ENCODE assay signal across 8 cellular contexts in genomic region chr11:10451399-10452116, GRCh38. TPM values are rescaled to one million over a fixed set of nuclear protein-coding genes. Genes with fewer than 3 reads are reported as not detected.
A peak's percentile ranks its signal among the peaks of the same experiment; 100 is the strongest.
DNase-seq lines count a peak whose midpoint lies in the region; ATAC-seq and TF ChIP-seq lines count a peak whose summit lies in the region.

No MANE protein-coding gene starts in this region.

- peak overlapping the region; percentile 77 for H3K4me3 Mint-ChIP-seq in activated CD4-positive, alpha-beta memory T cell treated with anti-CD3 and anti-CD28 coated beads for 36 hours
- peak overlapping the region; percentile 76 to 84 (median 77) for H3K4me3 Mint-ChIP-seq in immature natural killer cell

- WGBS in transverse colon (ENCODE audit: low coverage in 1 of 2), 2 donors = 79% methylated on average over 5 of the region's 5 CpGs; no CpG with 5 or more reads in 1 of the 2 donors

- ATAC-seq in left cardiac atrium = peak; percentile 8 to 28
- no peak for ATAC-seq in HG03439 (IDR thresholded peaks at IDR 0.05; ENCODE audit: unreplicated experiment)
- no peak for ATAC-seq in HG02840 (IDR thresholded peaks at IDR 0.05; ENCODE audit: low FRiP score, unreplicated experiment)

- peak overlapping the region; percentile 81 for H3K27ac Mint-ChIP-seq in activated CD4-positive, alpha-beta memory T cell treated with anti-CD3 and anti-CD28 coated beads for 36 hours
- peak overlapping the region in 4 of 6 donors; percentile 36 to 81 (median 66) for H3K27ac Mint-ChIP-seq in immature natural killer cell

- no peak for TF ChIP-seq POLR2A in transverse colon (IDR thresholded peaks at IDR 0.05)

- intact Hi-C loops in left cardiac atrium (cut with DNase I) (no loop called here), transverse colon (cut with DNase I; ENCODE audit: low total_unique reads) (no loop called here)
- intact Hi-C loops in activated CD4-positive, alpha-beta memory T cell treated with anti-CD3 and anti-CD28 coated beads for 36 hours (cut with micrococcal nuclease) = loop anchor here (10.0 kb wide), 1 partner anchor 1767 kb away; the partner anchor contains the start of genes RPL27A and TRIM66

- peaks cover 59% of the 10 kb centered on the region for H3K4me1 Mint-ChIP-seq in activated CD4-positive, alpha-beta memory T cell treated with anti-CD3 and anti-CD28 coated beads for 36 hours (ENCODE audit: low read depth)
- peaks cover 54 to 55% of the 10 kb centered on the region in 2 donors for H3K4me1 Mint-ChIP-seq in immature natural killer cell

- H3K9me3 ChIP-seq in right atrium auricular region = no peaks in the 10 kb centered on the region
- H3K9me3 ChIP-seq in transverse colon = no peaks in the 10 kb centered on the region

- H3K9me3 Mint-ChIP-seq in activated CD4-positive, alpha-beta memory T cell treated with anti-CD3 and anti-CD28 coated beads for 36 hours = no peaks in the 10 kb centered on the region
- H3K9me3 Mint-ChIP-seq in immature natural killer cell = no peaks in the 10 kb centered on the region

- no peak for TF ChIP-seq CTCF in right atrium auricular region (IDR thresholded peaks at IDR 0.05)
- no peak for TF ChIP-seq CTCF in transverse colon (IDR thresholded peaks at IDR 0.05)

- DNase-seq in left cardiac atrium (no peak), right atrium auricular region (ENCODE audit: low spot score) (no peak), immature natural killer cell (no peak), transverse colon (no peak), DMS53 (lab: John Stamatoyannopoulos, UW) (no peak)
- no peak for DNase-seq in activated CD4-positive, alpha-beta memory T cell treated with anti-CD3 and anti-CD28 coated beads for 36 hours

- H3K4me1 ChIP-seq in right atrium auricular region (peaks cover 0 to 25% of the 10 kb centered on the region in 2 donors), transverse colon (peaks cover 13 to 44% (median 26%) of the 10 kb centered on the region in 4 donors)

- no peaks in the 10 kb centered on the region for H3K27me3 Mint-ChIP-seq in activated CD4-positive, alpha-beta memory T cell treated with anti-CD3 and anti-CD28 coated beads for 36 hours
- H3K27me3 Mint-ChIP-seq in immature natural killer cell (ENCODE audit: low read depth in 3 of 3) = peaks cover 6 to 21% (median 13%) of the 10 kb centered on the region in 3 donors

- in situ Hi-C loops in transverse colon (cut with MboI; ENCODE audit: low pct_ligation_motif_present in 1 of 4, low pct_unique_long_range_greater_than_20kb in 1 of 4, low sequenced_read_pairs in 3 of 4) = no loop called here

- H3K36me3 Mint-ChIP-seq in activated CD4-positive, alpha-beta memory T cell treated with anti-CD3 and anti-CD28 coated beads for 36 hours = no peaks in the 10 kb centered on the region
- no peaks in the 10 kb centered on the region for H3K36me3 Mint-ChIP-seq in immature natural killer cell

- H3K27ac ChIP-seq in right atrium auricular region (peak overlapping the region in 1 of 2 donors; percentile 37), transverse colon (peak overlapping the region; percentile 61 to 89 (median 86))

- H3K36me3 ChIP-seq in right atrium auricular region (no peaks in the 10 kb centered on the region), transverse colon (no peaks in the 10 kb centered on the region)

- H3K27me3 ChIP-seq in right atrium auricular region (no peaks in the 10 kb centered on the region), transverse colon (no peaks in the 10 kb centered on the region)

- H3K4me3 ChIP-seq in right atrium auricular region (peak overlapping the region in 1 of 2 donors; percentile 60), transverse colon (peak overlapping the region in 3 of 4 donors; percentile 62 to 73 (median 69))

- POLR2A ChIA-PET in activated CD4-positive, alpha-beta memory T cell treated with anti-CD3 and anti-CD28 coated beads for 36 hours (lab: Charles Lee) = interaction anchor here (0.6 to 2.7 kb wide), 6 partner anchors 10 to 357 kb away, joined by 3 to 8 read pairs (median 4); partner anchors contain the start of genes EIF4G2 and RNF141

- CTCF ChIA-PET in activated CD4-positive, alpha-beta memory T cell treated with anti-CD3 and anti-CD28 coated beads for 36 hours (lab: Charles Lee) = interaction anchor here (0.6 to 8.8 kb wide), 9 partner anchors 8 to 1732 kb away, joined by 3 to 74 read pairs (median 4); partner anchors contain the start of gene RNF141

- TF ChIP-seq EP300 in transverse colon (IDR thresholded peaks at IDR 0.05; ENCODE audit: low read depth) = no peak

RNA-seq across cellular contexts. Expression of gene AMPD3, which starts 3.5 kb away (rescaled TPM):
- 1 to 10 TPM; 4.4 to 4.7 TPM for total RNA-seq in left cardiac atrium
- 1 to 10 TPM; 2.8 to 5.3 TPM for total RNA-seq in right atrium auricular region
- 10 to 100 TPM; 25.5 to 25.7 TPM for total RNA-seq in activated CD4-positive, alpha-beta memory T cell treated with anti-CD3 and anti-CD28 coated beads for 36 hours
- 1 to 10 TPM; 2.5 to 4.9 (median 4.0) TPM for polyA plus RNA-seq in immature natural killer cell
- 10 to 100 TPM in 3 of 4 donors, 1 to 10 TPM in 1; 2.4 to 32.9 (median 11.2) TPM for total RNA-seq in transverse colon

Comparison
In these comparisons a context has a peak if more than half of its experiments do, and no peak if none do; other contexts are left out.
1. ATAC-seq: peak in left cardiac atrium (2 of 2); none in HG03439 (single experiment) and HG02840 (single experiment).